ENCODE assay signal across 1 cellular context in the genomic region with DNA sequence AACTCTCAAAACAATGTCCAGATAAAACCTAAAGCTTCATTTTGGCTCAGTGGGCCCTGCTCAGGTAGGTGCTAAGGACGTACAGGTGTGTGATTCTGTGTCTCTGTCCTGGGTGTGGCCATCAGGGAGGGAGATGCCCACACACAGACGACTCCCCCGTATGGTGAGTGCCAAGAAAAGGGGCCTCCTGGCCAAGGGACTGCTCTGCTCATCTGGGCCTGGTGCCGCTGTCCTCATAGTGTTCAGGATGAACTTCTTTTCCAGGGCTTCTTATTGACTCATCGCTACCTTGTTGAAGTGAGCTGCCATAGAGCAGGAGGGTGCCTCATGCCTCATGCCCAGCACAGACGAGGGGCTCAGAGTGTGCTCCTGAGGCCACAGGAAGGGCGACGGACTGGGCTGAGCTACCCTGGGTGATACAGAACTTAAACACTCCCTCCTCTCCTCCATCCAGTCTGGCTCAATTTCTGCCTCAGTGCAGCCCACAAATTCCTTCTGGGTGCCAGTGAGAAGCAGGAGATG.
TF ChIP-seq lines count a peak whose summit lies in the region.

No MANE protein-coding gene starts in this region.

TF ChIP-seq in HepG2, 621 proteins besides CTCF, POLR2A, EP300 and RAD21 (continues in another document):
- TF ChIP-seq, protein P1, sequence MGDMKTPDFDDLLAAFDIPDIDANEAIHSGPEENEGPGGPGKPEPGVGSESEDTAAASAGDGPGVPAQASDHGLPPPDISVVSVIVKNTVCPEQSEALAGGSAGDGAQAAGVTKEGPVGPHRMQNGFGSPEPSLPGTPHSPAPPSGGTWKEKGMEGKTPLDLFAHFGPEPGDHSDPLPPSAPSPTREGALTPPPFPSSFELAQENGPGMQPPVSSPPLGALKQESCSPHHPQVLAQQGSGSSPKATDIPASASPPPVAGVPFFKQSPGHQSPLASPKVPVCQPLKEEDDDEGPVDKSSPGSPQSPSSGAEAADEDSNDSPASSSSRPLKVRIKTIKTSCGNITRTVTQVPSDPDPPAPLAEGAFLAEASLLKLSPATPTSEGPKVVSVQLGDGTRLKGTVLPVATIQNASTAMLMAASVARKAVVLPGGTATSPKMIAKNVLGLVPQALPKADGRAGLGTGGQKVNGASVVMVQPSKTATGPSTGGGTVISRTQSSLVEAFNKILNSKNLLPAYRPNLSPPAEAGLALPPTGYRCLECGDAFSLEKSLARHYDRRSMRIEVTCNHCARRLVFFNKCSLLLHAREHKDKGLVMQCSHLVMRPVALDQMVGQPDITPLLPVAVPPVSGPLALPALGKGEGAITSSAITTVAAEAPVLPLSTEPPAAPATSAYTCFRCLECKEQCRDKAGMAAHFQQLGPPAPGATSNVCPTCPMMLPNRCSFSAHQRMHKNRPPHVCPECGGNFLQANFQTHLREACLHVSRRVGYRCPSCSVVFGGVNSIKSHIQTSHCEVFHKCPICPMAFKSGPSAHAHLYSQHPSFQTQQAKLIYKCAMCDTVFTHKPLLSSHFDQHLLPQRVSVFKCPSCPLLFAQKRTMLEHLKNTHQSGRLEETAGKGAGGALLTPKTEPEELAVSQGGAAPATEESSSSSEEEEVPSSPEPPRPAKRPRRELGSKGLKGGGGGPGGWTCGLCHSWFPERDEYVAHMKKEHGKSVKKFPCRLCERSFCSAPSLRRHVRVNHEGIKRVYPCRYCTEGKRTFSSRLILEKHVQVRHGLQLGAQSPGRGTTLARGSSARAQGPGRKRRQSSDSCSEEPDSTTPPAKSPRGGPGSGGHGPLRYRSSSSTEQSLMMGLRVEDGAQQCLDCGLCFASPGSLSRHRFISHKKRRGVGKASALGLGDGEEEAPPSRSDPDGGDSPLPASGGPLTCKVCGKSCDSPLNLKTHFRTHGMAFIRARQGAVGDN (CRISPR knock-in tag; IDR thresholded peaks at IDR 0.05): peak; percentile 64
- TF ChIP-seq, protein P2, sequence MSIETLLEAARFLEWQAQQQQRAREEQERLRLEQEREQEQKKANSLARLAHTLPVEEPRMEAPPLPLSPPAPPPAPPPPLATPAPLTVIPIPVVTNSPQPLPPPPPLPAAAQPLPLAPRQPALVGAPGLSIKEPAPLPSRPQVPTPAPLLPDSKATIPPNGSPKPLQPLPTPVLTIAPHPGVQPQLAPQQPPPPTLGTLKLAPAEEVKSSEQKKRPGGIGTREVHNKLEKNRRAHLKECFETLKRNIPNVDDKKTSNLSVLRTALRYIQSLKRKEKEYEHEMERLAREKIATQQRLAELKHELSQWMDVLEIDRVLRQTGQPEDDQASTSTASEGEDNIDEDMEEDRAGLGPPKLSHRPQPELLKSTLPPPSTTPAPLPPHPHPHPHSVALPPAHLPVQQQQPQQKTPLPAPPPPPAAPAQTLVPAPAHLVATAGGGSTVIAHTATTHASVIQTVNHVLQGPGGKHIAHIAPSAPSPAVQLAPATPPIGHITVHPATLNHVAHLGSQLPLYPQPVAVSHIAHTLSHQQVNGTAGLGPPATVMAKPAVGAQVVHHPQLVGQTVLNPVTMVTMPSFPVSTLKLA (IDR thresholded peaks at IDR 0.05): no peak
- TF ChIP-seq, protein P3, sequence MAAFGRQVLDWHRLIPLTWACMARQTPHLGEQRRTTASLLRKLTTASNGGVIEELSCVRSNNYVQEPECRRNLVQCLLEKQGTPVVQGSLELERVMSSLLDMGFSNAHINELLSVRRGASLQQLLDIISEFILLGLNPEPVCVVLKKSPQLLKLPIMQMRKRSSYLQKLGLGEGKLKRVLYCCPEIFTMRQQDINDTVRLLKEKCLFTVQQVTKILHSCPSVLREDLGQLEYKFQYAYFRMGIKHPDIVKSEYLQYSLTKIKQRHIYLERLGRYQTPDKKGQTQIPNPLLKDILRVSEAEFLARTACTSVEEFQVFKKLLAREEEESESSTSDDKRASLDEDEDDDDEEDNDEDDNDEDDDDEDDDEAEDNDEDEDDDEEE (CRISPR knock-in tag; IDR thresholded peaks at IDR 0.05): 0 out of 2 replicates have a peak, but pooled peaks have one; percentile 59
- TF ChIP-seq, protein P4, sequence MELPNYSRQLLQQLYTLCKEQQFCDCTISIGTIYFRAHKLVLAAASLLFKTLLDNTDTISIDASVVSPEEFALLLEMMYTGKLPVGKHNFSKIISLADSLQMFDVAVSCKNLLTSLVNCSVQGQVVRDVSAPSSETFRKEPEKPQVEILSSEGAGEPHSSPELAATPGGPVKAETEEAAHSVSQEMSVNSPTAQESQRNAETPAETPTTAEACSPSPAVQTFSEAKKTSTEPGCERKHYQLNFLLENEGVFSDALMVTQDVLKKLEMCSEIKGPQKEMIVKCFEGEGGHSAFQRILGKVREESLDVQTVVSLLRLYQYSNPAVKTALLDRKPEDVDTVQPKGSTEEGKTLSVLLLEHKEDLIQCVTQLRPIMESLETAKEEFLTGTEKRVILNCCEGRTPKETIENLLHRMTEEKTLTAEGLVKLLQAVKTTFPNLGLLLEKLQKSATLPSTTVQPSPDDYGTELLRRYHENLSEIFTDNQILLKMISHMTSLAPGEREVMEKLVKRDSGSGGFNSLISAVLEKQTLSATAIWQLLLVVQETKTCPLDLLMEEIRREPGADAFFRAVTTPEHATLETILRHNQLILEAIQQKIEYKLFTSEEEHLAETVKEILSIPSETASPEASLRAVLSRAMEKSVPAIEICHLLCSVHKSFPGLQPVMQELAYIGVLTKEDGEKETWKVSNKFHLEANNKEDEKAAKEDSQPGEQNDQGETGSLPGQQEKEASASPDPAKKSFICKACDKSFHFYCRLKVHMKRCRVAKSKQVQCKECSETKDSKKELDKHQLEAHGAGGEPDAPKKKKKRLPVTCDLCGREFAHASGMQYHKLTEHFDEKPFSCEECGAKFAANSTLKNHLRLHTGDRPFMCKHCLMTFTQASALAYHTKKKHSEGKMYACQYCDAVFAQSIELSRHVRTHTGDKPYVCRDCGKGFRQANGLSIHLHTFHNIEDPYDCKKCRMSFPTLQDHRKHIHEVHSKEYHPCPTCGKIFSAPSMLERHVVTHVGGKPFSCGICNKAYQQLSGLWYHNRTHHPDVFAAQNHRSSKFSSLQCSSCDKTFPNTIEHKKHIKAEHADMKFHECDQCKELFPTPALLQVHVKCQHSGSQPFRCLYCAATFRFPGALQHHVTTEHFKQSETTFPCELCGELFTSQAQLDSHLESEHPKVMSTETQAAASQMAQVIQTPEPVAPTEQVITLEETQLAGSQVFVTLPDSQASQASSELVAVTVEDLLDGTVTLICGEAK (IDR thresholded peaks at IDR 0.05): no peak
- TF ChIP-seq, protein P4 (CRISPR knock-in tag; IDR thresholded peaks at IDR 0.05): no peak
- 0 out of 2 replicates have a peak, but pooled peaks have one; percentile 53 for TF ChIP-seq ZNF598 (CRISPR knock-in tag; IDR thresholded peaks at IDR 0.05; ENCODE audit: borderline replicate concordance)
- TF ChIP-seq, protein P5, sequence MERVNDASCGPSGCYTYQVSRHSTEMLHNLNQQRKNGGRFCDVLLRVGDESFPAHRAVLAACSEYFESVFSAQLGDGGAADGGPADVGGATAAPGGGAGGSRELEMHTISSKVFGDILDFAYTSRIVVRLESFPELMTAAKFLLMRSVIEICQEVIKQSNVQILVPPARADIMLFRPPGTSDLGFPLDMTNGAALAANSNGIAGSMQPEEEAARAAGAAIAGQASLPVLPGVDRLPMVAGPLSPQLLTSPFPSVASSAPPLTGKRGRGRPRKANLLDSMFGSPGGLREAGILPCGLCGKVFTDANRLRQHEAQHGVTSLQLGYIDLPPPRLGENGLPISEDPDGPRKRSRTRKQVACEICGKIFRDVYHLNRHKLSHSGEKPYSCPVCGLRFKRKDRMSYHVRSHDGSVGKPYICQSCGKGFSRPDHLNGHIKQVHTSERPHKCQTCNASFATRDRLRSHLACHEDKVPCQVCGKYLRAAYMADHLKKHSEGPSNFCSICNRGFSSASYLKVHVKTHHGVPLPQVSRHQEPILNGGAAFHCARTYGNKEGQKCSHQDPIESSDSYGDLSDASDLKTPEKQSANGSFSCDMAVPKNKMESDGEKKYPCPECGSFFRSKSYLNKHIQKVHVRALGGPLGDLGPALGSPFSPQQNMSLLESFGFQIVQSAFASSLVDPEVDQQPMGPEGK (CRISPR knock-in tag; IDR thresholded peaks at IDR 0.05): 0 out of 2 replicates have a peak, but pooled peaks have one; percentile 6
- TF ChIP-seq ZNF292 (CRISPR knock-in tag; IDR thresholded peaks at IDR 0.05; ENCODE audit: borderline replicate concordance, low read depth): peak; percentile 23; the same call in 1 of the 2 replicates
- TF ChIP-seq ZSCAN22 (CRISPR knock-in tag; IDR thresholded peaks at IDR 0.05): no peak
- TF ChIP-seq MTA1 (CRISPR knock-in tag; IDR thresholded peaks at IDR 0.05; ENCODE audit: borderline replicate concordance): peak; percentile 3; the same call in 1 of the 2 replicates
- 0 out of 2 replicates have a peak, but pooled peaks have one; percentile 19 for TF ChIP-seq ZNF317 (CRISPR knock-in tag; IDR thresholded peaks at IDR 0.05)
- 0 out of 2 replicates have a peak, but pooled peaks have one; percentile 9 for TF ChIP-seq RXRA (CRISPR knock-in tag; IDR thresholded peaks at IDR 0.05)
- no peak for TF ChIP-seq SOX6 (IDR thresholded peaks at IDR 0.05)
- TF ChIP-seq SOX6 (CRISPR knock-in tag; IDR thresholded peaks at IDR 0.05): 0 out of 2 replicates have a peak, but pooled peaks have one; percentile 59
- 0 out of 2 replicates have a peak, but pooled peaks have one; percentile 28 for TF ChIP-seq ZNF709 (CRISPR knock-in tag; IDR thresholded peaks at IDR 0.05)
- no peak for TF ChIP-seq NCOA1 (CRISPR knock-in tag; IDR thresholded peaks at IDR 0.05)
- no peak for TF ChIP-seq TOE1 (CRISPR knock-in tag; IDR thresholded peaks at IDR 0.05)
- 0 out of 2 replicates have a peak, but pooled peaks have one; percentile 5 for TF ChIP-seq ZMYM4 (CRISPR knock-in tag; IDR thresholded peaks at IDR 0.05)
- no peak for TF ChIP-seq ZFAT (CRISPR knock-in tag; conservative IDR thresholded peaks at IDR 0.05)
- TF ChIP-seq ZNF816 (CRISPR knock-in tag; IDR thresholded peaks at IDR 0.05; ENCODE audit: borderline replicate concordance): no peak
- no peak for TF ChIP-seq ZNF496 (CRISPR knock-in tag; IDR thresholded peaks at IDR 0.05; ENCODE audit: insufficient replicate concordance)
- no peak for TF ChIP-seq MEIS2 (CRISPR knock-in tag; IDR thresholded peaks at IDR 0.05)
- no peak for TF ChIP-seq IRX3 (CRISPR knock-in tag; IDR thresholded peaks at IDR 0.05; ENCODE audit: borderline replicate concordance, low read depth)
- 0 out of 2 replicates have a peak, but pooled peaks have one; percentile 26 for TF ChIP-seq MEF2D (CRISPR knock-in tag; IDR thresholded peaks at IDR 0.05)
- TF ChIP-seq, protein P6, sequence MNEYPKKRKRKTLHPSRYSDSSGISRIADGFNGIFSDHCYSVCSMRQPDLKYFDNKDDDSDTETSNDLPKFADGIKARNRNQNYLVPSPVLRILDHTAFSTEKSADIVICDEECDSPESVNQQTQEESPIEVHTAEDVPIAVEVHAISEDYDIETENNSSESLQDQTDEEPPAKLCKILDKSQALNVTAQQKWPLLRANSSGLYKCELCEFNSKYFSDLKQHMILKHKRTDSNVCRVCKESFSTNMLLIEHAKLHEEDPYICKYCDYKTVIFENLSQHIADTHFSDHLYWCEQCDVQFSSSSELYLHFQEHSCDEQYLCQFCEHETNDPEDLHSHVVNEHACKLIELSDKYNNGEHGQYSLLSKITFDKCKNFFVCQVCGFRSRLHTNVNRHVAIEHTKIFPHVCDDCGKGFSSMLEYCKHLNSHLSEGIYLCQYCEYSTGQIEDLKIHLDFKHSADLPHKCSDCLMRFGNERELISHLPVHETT (CRISPR knock-in tag; conservative IDR thresholded peaks at IDR 0.05): no peak
- 0 out of 2 replicates have a peak, but pooled peaks have one; percentile 45 for TF ChIP-seq PITX1 (CRISPR knock-in tag; IDR thresholded peaks at IDR 0.05)
- TF ChIP-seq, protein P7, sequence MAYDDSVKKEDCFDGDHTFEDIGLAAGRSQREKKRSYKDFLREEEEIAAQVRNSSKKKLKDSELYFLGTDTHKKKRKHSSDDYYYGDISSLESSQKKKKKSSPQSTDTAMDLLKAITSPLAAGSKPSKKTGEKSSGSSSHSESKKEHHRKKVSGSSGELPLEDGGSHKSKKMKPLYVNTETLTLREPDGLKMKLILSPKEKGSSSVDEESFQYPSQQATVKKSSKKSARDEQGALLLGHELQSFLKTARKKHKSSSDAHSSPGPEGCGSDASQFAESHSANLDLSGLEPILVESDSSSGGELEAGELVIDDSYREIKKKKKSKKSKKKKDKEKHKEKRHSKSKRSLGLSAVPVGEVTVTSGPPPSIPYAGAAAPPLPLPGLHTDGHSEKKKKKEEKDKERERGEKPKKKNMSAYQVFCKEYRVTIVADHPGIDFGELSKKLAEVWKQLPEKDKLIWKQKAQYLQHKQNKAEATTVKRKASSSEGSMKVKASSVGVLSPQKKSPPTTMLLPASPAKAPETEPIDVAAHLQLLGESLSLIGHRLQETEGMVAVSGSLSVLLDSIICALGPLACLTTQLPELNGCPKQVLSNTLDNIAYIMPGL (CRISPR knock-in tag; IDR thresholded peaks at IDR 0.05; ENCODE audit: borderline replicate concordance in 1 of 2, low read depth in 1 of 2): 0 out of 4 replicates have a peak, but pooled peaks of 1 of the 2 experiments have one; percentile 9
- TF ChIP-seq ZNF563 (CRISPR knock-in tag; IDR thresholded peaks at IDR 0.05): 0 out of 2 replicates have a peak, but pooled peaks have one; percentile 49
